In genomic region chr10:71985542-71986250, GRCh38 we compare ENCODE assay signal across 8 cellular contexts. TPM values are rescaled to one million over a fixed set of nuclear protein-coding genes. Genes with fewer than 3 reads are reported as not detected.
DNase-seq lines count a peak whose midpoint lies in the region; ATAC-seq and TF ChIP-seq lines count a peak whose summit lies in the region.

No MANE protein-coding gene starts in this region.

- peak overlapping the region; percentile 53 for H3K9ac ChIP-seq in skeletal muscle satellite cell (ENCODE audit: low read depth, low read length)

- in situ Hi-C loops in GM13977 (cut with MboI; ENCODE audit: low pct_unique_long_range_greater_than_20kb, low sequenced_read_pairs, unreplicated experiment) = no loop called here

- no peak for TF ChIP-seq POLR2A in Peyer's patch (IDR thresholded peaks at IDR 0.05)

- no peaks in the 10 kb centered on the region for H3K9me3 Mint-ChIP-seq in activated CD8-positive, alpha-beta memory T cell treated with anti-CD3 and anti-CD28 coated beads, Interleukin-2, amount 10 ng/mL, durations not matched to agents 7 days and 5 days (ENCODE audit: low read depth)

- H3K27ac Mint-ChIP-seq in activated CD8-positive, alpha-beta memory T cell treated with anti-CD3 and anti-CD28 coated beads, Interleukin-2, amount 10 ng/mL, durations not matched to agents 7 days and 5 days = no peak overlapping the region

- H3K4me1 ChIP-seq in Peyer's patch (peaks cover 0 to 37% (median 3%) of the 10 kb centered on the region in 4 donors), skeletal muscle satellite cell (ENCODE audit: control insufficient read depth, insufficient read depth, low read length) (peaks cover 64% of the 10 kb centered on the region)

- H3K9me3 ChIP-seq in Peyer's patch (no peaks in the 10 kb centered on the region), skeletal muscle satellite cell (replicated peaks; ENCODE audit: low read length) (no peaks in the 10 kb centered on the region)

- peak overlapping the region; percentile 58 to 81 (median 66) for H3K27ac ChIP-seq in Peyer's patch

- H3K4me2 ChIP-seq in skeletal muscle satellite cell (ENCODE audit: low read length) = peak overlapping the region; percentile 49

- no peaks in the 10 kb centered on the region for H3K36me3 ChIP-seq in Peyer's patch
- H3K36me3 ChIP-seq in skeletal muscle satellite cell (ENCODE audit: insufficient read depth, low read length) = peaks cover 17% of the 10 kb centered on the region

- no peak for TF ChIP-seq CTCF in GM13977 (IDR thresholded peaks at IDR 0.05; ENCODE audit: extremely low read depth, insufficient read depth, missing control alignments)
- TF ChIP-seq CTCF in Peyer's patch (IDR thresholded peaks at IDR 0.05) = peak in 1 of 6 experiments; percentile 17
- peak; percentile 7 for TF ChIP-seq CTCF in fibroblast of villous mesenchyme (IDR thresholded peaks at IDR 0.05; ENCODE audit: insufficient read depth, low read depth, low read length)

- H3K36me3 Mint-ChIP-seq in activated CD8-positive, alpha-beta memory T cell treated with anti-CD3 and anti-CD28 coated beads, Interleukin-2, amount 10 ng/mL, durations not matched to agents 7 days and 5 days = no peaks in the 10 kb centered on the region

- no peak overlapping the region for H3K4me3 Mint-ChIP-seq in activated CD8-positive, alpha-beta memory T cell treated with anti-CD3 and anti-CD28 coated beads, Interleukin-2, amount 10 ng/mL, durations not matched to agents 7 days and 5 days

- CTCF ChIA-PET in activated CD8-positive, alpha-beta memory T cell treated with anti-CD3 and anti-CD28 coated beads, Interleukin-2, amount 10 ng/mL, durations not matched to agents 7 days and 5 days (lab: Charles Lee) = no interaction called here

- no peak overlapping the region for H3K4me3 ChIP-seq in Peyer's patch
- H3K4me3 ChIP-seq in fibroblast of villous mesenchyme (ENCODE audit: low read depth, low read length) = no peak overlapping the region
- H3K4me3 ChIP-seq in skeletal muscle satellite cell (ENCODE audit: low read length) = peak overlapping the region; percentile 8

- H3K27me3 ChIP-seq in Peyer's patch (no peaks in the 10 kb centered on the region), skeletal muscle satellite cell (ENCODE audit: control insufficient read depth, insufficient read depth, low read length) (no peaks in the 10 kb centered on the region)

- DNase-seq in GM13977 (ENCODE audit: low spot score) (peak; percentile 66), Peyer's patch (no peak), fibroblast of villous mesenchyme (ENCODE audit: low read depth) (peak; percentile 79), NCI-H1694 (lab: John Stamatoyannopoulos, UW) (no peak), NCI-H446 treated with DMSO at 0.1 percent for 48 hours (lab: John Stamatoyannopoulos, UW) (no peak), NCI-H1048 (lab: John Stamatoyannopoulos, UW) (no peak)
- DNase-seq in activated CD8-positive, alpha-beta memory T cell treated with anti-CD3 and anti-CD28 coated beads, Interleukin-2, amount 10 ng/mL, durations not matched to agents 7 days and 5 days = no peak

- no peak for ATAC-seq in activated CD8-positive, alpha-beta memory T cell treated with anti-CD3 and anti-CD28 coated beads, Interleukin-2, amount 10 ng/mL, durations not matched to agents 7 days and 5 days

- peaks cover 9% of the 10 kb centered on the region for H3K4me1 Mint-ChIP-seq in activated CD8-positive, alpha-beta memory T cell treated with anti-CD3 and anti-CD28 coated beads, Interleukin-2, amount 10 ng/mL, durations not matched to agents 7 days and 5 days

- peaks cover 8% of the 10 kb centered on the region for H3K27me3 Mint-ChIP-seq in activated CD8-positive, alpha-beta memory T cell treated with anti-CD3 and anti-CD28 coated beads, Interleukin-2, amount 10 ng/mL, durations not matched to agents 7 days and 5 days

RNA-seq across cellular contexts. Expression of gene CHST3, which starts 21.5 kb away (rescaled TPM):
- total RNA-seq in Peyer's patch (1 to 10 TPM in 3 of 4 donors, under 1 TPM in 1; 0.88 to 9.1 (median 3.0) TPM), fibroblast of villous mesenchyme (37.4 and 58.3 TPM in 2 replicates)
- total RNA-seq in skeletal muscle satellite cell (2012; rRNA removed) = 19.3 and 25.3 TPM in 2 replicates
- under 1 TPM in 1 of 2 experiments, not detected in 1; 0.05 TPM for total RNA-seq in activated CD8-positive, alpha-beta memory T cell treated with anti-CD3 and anti-CD28 coated beads, Interleukin-2, amount 10 ng/mL, durations not matched to agents 7 days and 5 days

Comparison
In these comparisons a context has a peak if more than half of its experiments do, and no peak if none do; other contexts are left out.
1. DNase-seq: peak in GM13977 (single experiment) and fibroblast of villous mesenchyme (single experiment); none in Peyer's patch (0 of 3), activated CD8-positive, alpha-beta memory T cell treated with anti-CD3 and anti-CD28 coated beads, Interleukin-2, amount 10 ng/mL, durations not matched to agents 7 days and 5 days (single experiment), NCI-H1694 (single experiment), NCI-H446 treated with DMSO at 0.1 percent for 48 hours (single experiment) and NCI-H1048 (single experiment).